ENCODE assay signal across 25 cellular contexts in the genomic region with DNA sequence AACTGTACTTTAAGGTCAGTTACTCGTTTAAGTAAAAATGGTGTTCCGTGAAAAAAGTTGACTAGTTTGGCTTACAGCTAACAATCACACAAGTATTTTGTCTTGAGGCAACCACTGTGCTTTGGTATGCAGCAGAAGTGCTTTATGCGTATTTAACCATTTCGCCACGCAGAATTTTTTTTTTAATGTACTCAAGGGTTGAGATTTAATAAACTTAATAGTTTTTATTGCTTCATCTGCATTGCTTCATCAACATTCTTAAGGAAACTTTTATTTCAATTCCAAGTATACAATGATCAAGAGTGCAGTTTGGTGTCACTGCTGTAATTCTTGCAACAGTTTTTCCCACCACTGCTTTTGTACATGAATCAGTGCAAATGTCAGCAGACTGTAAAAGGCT.
DNase-seq lines count a peak whose midpoint lies in the region; ATAC-seq, FAIRE-seq and TF ChIP-seq lines count a peak whose summit lies in the region.
"Had no signal": no experiment of that assay in that cellular context is flagged by ENCODE, and none has a peak within 500 bp of the region (broad histone marks: within the 10 kb centered on the region; RNA-seq: fewer than 3 reads in every experiment).

No MANE protein-coding gene starts in this region.

- no peak overlapping the region for H3K4me3 Mint-ChIP-seq in nephron progenitor cell
- H3K4me3 Mint-ChIP-seq: activated naive CD4-positive, alpha-beta T cell treated with anti-CD3 and anti-CD28 coated beads, Interleukin-2, amount 50 U/mL, for 24 hours; natural killer cell had no signal

- TF ChIP-seq EP300 in HepG2 (IDR thresholded peaks at IDR 0.05; ENCODE audit: low read depth in 2 of 2, low read length in 2 of 2) (no peak), HepG2 (CRISPR knock-in tag; IDR thresholded peaks at IDR 0.05; ENCODE audit: borderline replicate concordance) (no peak)

- peaks cover 14% of the 10 kb centered on the region for H4K20me1 ChIP-seq in HepG2 (ENCODE audit: insufficient read depth, low read length)

- peaks cover 84% of the 10 kb centered on the region for H3K4me1 ChIP-seq in HepG2 (ENCODE audit: insufficient read depth, low read length)
- peaks cover 0 to 28% (median 5%) of the 10 kb centered on the region in 4 donors for H3K4me1 ChIP-seq in right lobe of liver
- H3K4me1 ChIP-seq in vagina: peaks cover 49% of the 10 kb centered on the region
- peaks cover 34% of the 10 kb centered on the region for H3K4me1 ChIP-seq in SJCRH30

- FAIRE-seq in HepG2 (lab: Jason Lieb, UNC): no peak
- FAIRE-seq: A204.1, D721Med, endothelial cell of umbilical vein had no signal

- peak overlapping the region; percentile 28 for H3K27ac ChIP-seq in HepG2 (ENCODE audit: extremely low read length, insufficient read depth, low read length)
- peak overlapping the region in 1 of 3 donors; percentile 26 for H3K27ac ChIP-seq in right lobe of liver
- H3K27ac ChIP-seq in vagina: peak overlapping the region; percentile 18
- H3K27ac ChIP-seq in SJCRH30: no peak overlapping the region
- H3K27ac ChIP-seq: C4-2B, stomach had no signal

- peaks cover 50% of the 10 kb centered on the region for H3K4me1 Mint-ChIP-seq in nephron progenitor cell

- H3K4me3 ChIP-seq in HepG2 (replicated peaks in 1 of 3; ENCODE audit: insufficient read depth in 1 of 3, low read depth in 2 of 3, low read length in 3 of 3): no peak overlapping the region
- no peak overlapping the region for H3K4me3 ChIP-seq in right lobe of liver
- H3K4me3 ChIP-seq in vagina: no peak overlapping the region
- H3K4me3 ChIP-seq in SJCRH30: no peak overlapping the region
- H3K4me3 ChIP-seq: dorsolateral prefrontal cortex, stomach had no signal

- H3K36me3 Mint-ChIP-seq in nephron progenitor cell (ENCODE audit: low read depth): peaks cover 33% of the 10 kb centered on the region
- H3K36me3 Mint-ChIP-seq: natural killer cell had no signal

- POLR2A ChIA-PET in HepG2 (lab: Yijun Ruan, JAX): interaction anchor here (0.6 to 0.8 kb wide), 2 partner anchors 82 to 85 kb away, joined by 3 to 4 read pairs; no protein-coding TSS in a partner anchor

- H3K9ac ChIP-seq in HepG2 (ENCODE audit: insufficient read depth, low read depth, low read length): no peak overlapping the region

- H3K79me2 ChIP-seq in HepG2 (ENCODE audit: insufficient read depth, low read length): peaks cover 99% of the 10 kb centered on the region

- CTCF ChIA-PET in HepG2 (lab: Yijun Ruan, JAX; ENCODE audit: low intra/inter-chr PET ratio, low total read pairs): no interaction called here

- peaks cover 33% of the 10 kb centered on the region for H3K9me3 Mint-ChIP-seq in nephron progenitor cell

- H2AFZ ChIP-seq in HepG2 (ENCODE audit: low read length): no peak overlapping the region

- no peak for TF ChIP-seq CTCF in HepG2 (CRISPR knock-in tag; IDR thresholded peaks at IDR 0.05)
- no peak for TF ChIP-seq CTCF in right lobe of liver (IDR thresholded peaks at IDR 0.05)
- no peak for TF ChIP-seq CTCF in nephron progenitor cell (IDR thresholded peaks at IDR 0.05)
- TF ChIP-seq CTCF in vagina (IDR thresholded peaks at IDR 0.05): no peak

- H3K36me3 ChIP-seq in HepG2 (replicated peaks in 1 of 2; ENCODE audit: control insufficient read depth in 1 of 2, insufficient read depth in 2 of 2, low read length in 2 of 2): peaks cover 0 to 21% of the 10 kb centered on the region in 2 experiments; a peak in 2 of 5 replicates
- H3K36me3 ChIP-seq in right lobe of liver: no peaks in the 10 kb centered on the region
- no peaks in the 10 kb centered on the region for H3K36me3 ChIP-seq in vagina
- H3K36me3 ChIP-seq in SJCRH30: no peaks in the 10 kb centered on the region
- H3K36me3 ChIP-seq: stomach had no signal

- ATAC-seq in HepG2 (no peak), right lobe of liver (no peak)
- ATAC-seq: natural killer cell had no signal

- TF ChIP-seq RAD21 in HepG2 (CRISPR knock-in tag; IDR thresholded peaks at IDR 0.05): no peak

- H3K4me2 ChIP-seq in HepG2 (ENCODE audit: low read depth, low read length): no peak overlapping the region

- H3K9me3 ChIP-seq in HepG2 (ENCODE audit: low read length) (peaks cover 10% of the 10 kb centered on the region; the same call in 1 of the 2 replicates), right lobe of liver (no peaks in the 10 kb centered on the region), vagina (peaks cover 4% of the 10 kb centered on the region), SJCRH30 (replicated peaks) (no peaks in the 10 kb centered on the region)

- no peak for DNase-seq in HepG2 (ENCODE audit: low spot score)
- no peak for DNase-seq in right lobe of liver
- peak; percentile 88 for DNase-seq in fibroblast of gingiva (ENCODE audit: low read depth)
- no peak for DNase-seq in nephron progenitor cell
- DNase-seq in vagina (ENCODE audit: extremely low spot score in 2 of 2): no peak
- DNase-seq in SJCRH30: no peak
- no peak for DNase-seq in AG20443 (ENCODE audit: low spot score)
- DNase-seq in NCI-H1048 (lab: John Stamatoyannopoulos, UW): no peak
- DNase-seq: activated CD4-positive, alpha-beta T cell treated with anti-CD3 and anti-CD28 coated beads, Interleukin-2, amount 50 U/mL, for 1 hour; aorta; central memory CD4-positive, alpha-beta T cell; dorsolateral prefrontal cortex; HCEC 1CT; islet precursor cell; natural killer cell; NCI-H1105 treated with DMSO at 0.1 percent for 48 hours; OCI-M1; stimulated activated CD8-positive, alpha-beta memory T cell treated with anti-CD3 and anti-CD28 coated beads, Interleukin-4, amount 100 ng/mL, for 48 hours; stomach had no signal

- in situ Hi-C loops in HepG2 (cut with HindIII; ENCODE audit: extremely low pct_ligation_motif_present, low pct_unique_long_range_greater_than_20kb): no loop called here

- intact Hi-C loops in HepG2 (cut with micrococcal nuclease; ENCODE audit: unreplicated experiment) (loop anchor here (5.0 kb wide), 1 partner anchor 92 kb away; no protein-coding TSS in a partner anchor), right lobe of liver (cut with DNase I) (no loop called here), vagina (cut with DNase I) (no loop called here)

- H3K27me3 ChIP-seq in HepG2 (ENCODE audit: control insufficient read depth in 1 of 2, insufficient read depth in 2 of 2, low read length in 2 of 2): no peaks in the 10 kb centered on the region
- H3K27me3 ChIP-seq in right lobe of liver: no peaks in the 10 kb centered on the region
- no peaks in the 10 kb centered on the region for H3K27me3 ChIP-seq in vagina
- no peaks in the 10 kb centered on the region for H3K27me3 ChIP-seq in SJCRH30
- H3K27me3 ChIP-seq: dorsolateral prefrontal cortex, stomach had no signal

- BruUV-seq in HepG2 (replicated peaks; lab: Mats Ljungman, UMichigan): no TSS peak

- TF ChIP-seq POLR2A in HepG2 (IDR thresholded peaks at IDR 0.05; ENCODE audit: insufficient read depth in 1 of 2, low read depth in 2 of 2, low read length in 2 of 2) (no peak), right lobe of liver (IDR thresholded peaks at IDR 0.05) (no peak), vagina (IDR thresholded peaks at IDR 0.05) (no peak)

- 87% methylated on average over 5 of the region's 5 CpGs for WGBS in HepG2 (ENCODE audit: low lambda C conversion rate)
- WGBS in right lobe of liver (ENCODE audit: insufficient coverage, low coverage, low lambda C conversion rate, missing lambda C conversion rate): 87% methylated on average over 5 of the region's 5 CpGs

- H3K27ac Mint-ChIP-seq in nephron progenitor cell: peak overlapping the region; percentile 42
- H3K27ac Mint-ChIP-seq: IgD-negative memory B cell, natural killer cell had no signal

- H3K27me3 Mint-ChIP-seq in nephron progenitor cell (ENCODE audit: low read depth, poor library complexity): no peaks in the 10 kb centered on the region

TF ChIP-seq in HepG2, 621 proteins besides CTCF, POLR2A, EP300 and RAD21:
- no peak for TF ChIP-seq RFX5 (IDR thresholded peaks at IDR 0.05; ENCODE audit: low read depth, low read length)
